Comparison of ENCODE assay signal across 21 cellular contexts in genomic region chr7:27942711-27943110, GRCh38.
DNase-seq lines count a peak whose midpoint lies in the region; ATAC-seq, FAIRE-seq and TF ChIP-seq lines count a peak whose summit lies in the region.
"Had no signal": no experiment of that assay in that cellular context is flagged by ENCODE, and none has a peak within 500 bp of the region (broad histone marks: within the 10 kb centered on the region; RNA-seq: fewer than 3 reads in every experiment).

No MANE protein-coding gene starts in this region.

- FAIRE-seq in K562 (lab: Jason Lieb, UNC), result no peak
- FAIRE-seq: A549, D721Med, G401.6, GM12892, GM18507, H54 had no signal

- TF ChIP-seq POLR2A in K562 (conservative IDR thresholded peaks at IDR 0.05) (no peak), stomach (IDR thresholded peaks at IDR 0.05) (no peak), heart left ventricle (IDR thresholded peaks at IDR 0.05) (no peak)

- H3K27ac ChIP-seq in K562 (ENCODE audit: extremely low read depth, low read depth, low read length), result no peak overlapping the region
- peak overlapping the region; percentile 26 for H3K27ac ChIP-seq in psoas muscle
- no peak overlapping the region for H3K27ac ChIP-seq in stomach
- no peak overlapping the region for H3K27ac ChIP-seq in heart left ventricle
- H3K27ac ChIP-seq: 22Rv1, A549, C4-2B, GM23248, HL-60 had no signal

- H3K79me2 ChIP-seq in K562 (ENCODE audit: control insufficient read depth, insufficient read depth, low read length), result no peaks in the 10 kb centered on the region

- no peaks in the 10 kb centered on the region for H3K9me3 Mint-ChIP-seq in progenitor cell of endocrine pancreas (ENCODE audit: low read depth)
- H3K9me3 Mint-ChIP-seq: CD4-positive, alpha-beta T cell had no signal

- H3K36me3 Mint-ChIP-seq in progenitor cell of endocrine pancreas (ENCODE audit: insufficient read depth), result no peaks in the 10 kb centered on the region

- no peak overlapping the region for H3K9ac ChIP-seq in K562 (ENCODE audit: insufficient read depth in 1 of 2, low read depth in 2 of 2, low read length in 2 of 2)
- H3K9ac ChIP-seq: GM23248 had no signal

- no peak overlapping the region for H3K4me3 Mint-ChIP-seq in progenitor cell of endocrine pancreas (ENCODE audit: low read depth)
- H3K4me3 Mint-ChIP-seq: CD4-positive, alpha-beta T cell had no signal

- no peaks in the 10 kb centered on the region for H3K9me1 ChIP-seq in K562 (ENCODE audit: control insufficient read depth, insufficient read depth, low read length)

- CTCF ChIA-PET in K562 (lab: Yijun Ruan, JAX; ENCODE audit: low intra/inter-chr PET ratio), result no interaction called here

- H2AFZ ChIP-seq in K562 (ENCODE audit: low read depth, low read length), result no peak overlapping the region
- H2AFZ ChIP-seq: GM23248 had no signal

- H3K4me3 ChIP-seq in K562 (no peak overlapping the region), psoas muscle (no peak overlapping the region), stomach (no peak overlapping the region), heart left ventricle (no peak overlapping the region)
- H3K4me3 ChIP-seq: A549, GM23248 had no signal

- ATAC-seq in K562 (no peak), psoas muscle (peak in 3 of 4 donors; percentile 57 to 82 (median 79)), heart left ventricle (no peak)
- ATAC-seq: A549 had no signal

- peak; percentile 1 for DNase-seq in NCI-H1436 (lab: John Stamatoyannopoulos, UW)
- no peak for DNase-seq in NCI-H1436 treated with DMSO at 0.1 percent for 48 hours (lab: John Stamatoyannopoulos, UW)
- no peak for DNase-seq in K562 (ENCODE audit: extremely low read depth in 1 of 4, low spot score in 3 of 4)
- no peak for DNase-seq in psoas muscle
- DNase-seq in progenitor cell of endocrine pancreas (ENCODE audit: low spot score, unreplicated experiment), result no peak
- no peak for DNase-seq in stomach
- no peak for DNase-seq in heart left ventricle
- DNase-seq: AML-193; Caco-2; CD4-positive, alpha-beta T cell; GM23248; HCEC 1CT had no signal

- H3K4me1 ChIP-seq in K562 (replicated peaks in 1 of 2; ENCODE audit: control insufficient read depth in 2 of 2, insufficient read depth in 2 of 2, low read length in 2 of 2) (no peaks in the 10 kb centered on the region), psoas muscle (peaks cover 29% of the 10 kb centered on the region), stomach (peaks cover 0 to 9% (median 0%) of the 10 kb centered on the region in 4 donors), heart left ventricle (peaks cover 0 to 60% (median 23%) of the 10 kb centered on the region in 12 donors)
- H3K4me1 ChIP-seq: A549, Caco-2 had no signal

- no peak overlapping the region for H3K27ac Mint-ChIP-seq in progenitor cell of endocrine pancreas
- H3K27ac Mint-ChIP-seq: CD4-positive, alpha-beta T cell had no signal

- intact Hi-C loops in K562 (cut with micrococcal nuclease) (no loop called here), psoas muscle (cut with DNase I) (no loop called here), stomach (cut with DNase I; ENCODE audit: low total_unique reads) (no loop called here), heart left ventricle (cut with DNase I) (loop anchor here in 2 of 10 donors (10.0 kb wide), 2 partner anchors 62 to 72 kb away; no protein-coding TSS in a partner anchor)

- H3K9me3 ChIP-seq in K562 (replicated peaks; ENCODE audit: control insufficient read depth, insufficient read depth, low read depth, low read length) (no peaks in the 10 kb centered on the region), psoas muscle (no peaks in the 10 kb centered on the region), stomach (no peaks in the 10 kb centered on the region), heart left ventricle (no peaks in the 10 kb centered on the region)
- H3K9me3 ChIP-seq: A549, Caco-2 had no signal

- H3K4me2 ChIP-seq in K562 (ENCODE audit: insufficient read depth, low read length), result no peak overlapping the region
- H3K4me2 ChIP-seq: A549 had no signal

- H3K4me1 Mint-ChIP-seq in progenitor cell of endocrine pancreas (ENCODE audit: low read depth), result peaks cover 12% of the 10 kb centered on the region

- whole genome bisulfite sequencing in K562 (ENCODE audit: insufficient coverage, low coverage, missing lambda C conversion rate), result 0% methylated on average over 8 of the region's 8 CpGs
- 62 to 88% (median 70%) methylated on average over 8 of the region's 8 CpGs for WGBS in psoas muscle, 3 donors
- 93 to 98% (median 96%) methylated on average over 8 of the region's 8 CpGs for WGBS in stomach, 5 donors
- WGBS in heart left ventricle, 4 donors, result 95 to 96% (median 95%) methylated on average over 8 of the region's 8 CpGs

- in situ Hi-C loops in K562 (cut with MboI), result no loop called here

- H3K27me3 Mint-ChIP-seq in progenitor cell of endocrine pancreas, result no peaks in the 10 kb centered on the region
- H3K27me3 Mint-ChIP-seq: CD4-positive, alpha-beta T cell had no signal

- H3K27me3 ChIP-seq in K562 (ENCODE audit: control insufficient read depth in 2 of 2, insufficient read depth in 2 of 2, low read length in 2 of 2) (peaks cover 18 to 49% of the 10 kb centered on the region in 2 experiments; a peak in 4 of 5 replicates), psoas muscle (ENCODE audit: insufficient read depth in 3 of 3, low read length in 2 of 3) (no peaks in the 10 kb centered on the region), stomach (no peaks in the 10 kb centered on the region), heart left ventricle (no peaks in the 10 kb centered on the region)

- TF ChIP-seq CTCF in K562 (IDR thresholded peaks at IDR 0.05 in 2 of 3, conservative IDR thresholded peaks at IDR 0.05 in 1 of 3; ENCODE audit: insufficient read depth in 2 of 3, low read depth in 1 of 3, low read length in 3 of 3) (no peak), psoas muscle (IDR thresholded peaks at IDR 0.05) (no peak), progenitor cell of endocrine pancreas (IDR thresholded peaks at IDR 0.05; ENCODE audit: unreplicated experiment) (no peak), stomach (IDR thresholded peaks at IDR 0.05) (no peak), heart left ventricle (IDR thresholded peaks at IDR 0.05) (no peak)

- TF ChIP-seq RAD21 in K562 (CRISPR knock-in tag; conservative IDR thresholded peaks at IDR 0.05 in 1 of 2, IDR thresholded peaks at IDR 0.05 in 1 of 2), result no peak

- POLR2A ChIA-PET in K562 (lab: Yijun Ruan, JAX), result no interaction called here

- no TSS peak for BruUV-seq in K562 (replicated peaks; lab: Mats Ljungman, UMichigan)

- TF ChIP-seq EP300 in K562 (IDR thresholded peaks at IDR 0.05; ENCODE audit: low read length) (no peak), stomach (IDR thresholded peaks at IDR 0.05) (no peak)

- no peaks in the 10 kb centered on the region for H4K20me1 ChIP-seq in K562 (replicated peaks; ENCODE audit: control insufficient read depth, insufficient read depth, low read length)

- H3K36me3 ChIP-seq in K562 (ENCODE audit: control insufficient read depth, insufficient read depth, low read length), result no peaks in the 10 kb centered on the region
- no peaks in the 10 kb centered on the region for H3K36me3 ChIP-seq in psoas muscle (ENCODE audit: insufficient read depth in 1 of 2, low read depth in 1 of 2)
- H3K36me3 ChIP-seq in stomach, result no peaks in the 10 kb centered on the region
- no peaks in the 10 kb centered on the region for H3K36me3 ChIP-seq in heart left ventricle

TF ChIP-seq in K562, 482 proteins besides CTCF, POLR2A, EP300 and RAD21:
- no peak for TF ChIP-seq HIVEP1 (CRISPR knock-in tag; IDR thresholded peaks at IDR 0.05)
- TF ChIP-seq TFE3 (CRISPR knock-in tag; IDR thresholded peaks at IDR 0.05), result peak; percentile 57

Comparison
In these comparisons a context has a peak if more than half of its experiments do, and no peak if none do; other contexts are left out.
1. ATAC-seq: peak in psoas muscle (3 of 4); none in K562 (single experiment) and heart left ventricle (0 of 4).